In the genomic region with DNA sequence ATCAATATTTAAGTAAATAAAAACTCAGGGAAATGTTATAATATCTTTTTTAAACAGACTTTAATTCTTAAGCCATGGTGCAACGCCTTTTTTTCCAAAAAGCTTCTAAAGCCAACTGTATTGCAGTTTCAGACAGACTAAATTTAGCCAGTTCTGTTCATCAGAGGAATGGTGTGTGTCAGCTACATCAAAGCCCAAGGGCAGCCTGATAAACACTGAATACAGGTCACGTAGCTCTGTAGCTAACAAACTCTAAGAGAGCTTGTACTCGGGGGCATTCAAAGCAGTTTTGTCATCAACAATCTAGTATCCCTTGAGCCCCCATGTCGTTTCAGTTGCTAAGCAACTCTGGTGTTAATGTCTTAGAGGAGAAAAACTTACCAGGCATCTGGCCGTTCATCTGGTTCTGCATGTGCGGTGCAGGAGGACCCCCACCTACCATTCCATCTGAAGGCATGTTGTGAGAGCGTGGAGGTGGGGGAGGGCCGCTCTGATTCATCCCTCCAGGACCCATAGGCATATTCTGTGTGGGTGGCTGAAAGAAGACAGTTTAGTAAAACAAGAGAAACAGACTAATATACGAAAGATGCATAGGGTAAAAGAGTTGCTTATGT, we compare ENCODE assay signal across 17 cellular contexts. TPM values are rescaled to one million over a fixed set of nuclear protein-coding genes. Genes with fewer than 3 reads are reported as not detected.
DNase-seq lines count a peak whose midpoint lies in the region; ATAC-seq, FAIRE-seq and TF ChIP-seq lines count a peak whose summit lies in the region.
"Had no signal": no experiment of that assay in that cellular context is flagged by ENCODE, and none has a peak within 500 bp of the region (broad histone marks: within the 10 kb centered on the region; RNA-seq: fewer than 3 reads in every experiment).

No MANE protein-coding gene starts in this region.

- H3K4me3 ChIP-seq in astrocyte (ENCODE audit: insufficient read depth, low read depth, low read length) = no peak overlapping the region
- H3K4me3 ChIP-seq: GM12878 had no signal

- H4K20me1 ChIP-seq in astrocyte (ENCODE audit: insufficient read depth, low read length) = peaks cover 38% of the 10 kb centered on the region

- H3K79me2 ChIP-seq in astrocyte (ENCODE audit: insufficient read depth, low read length) = peaks cover 72% of the 10 kb centered on the region

- intact Hi-C loops in activated naive CD4-positive, alpha-beta T cell treated with anti-CD3 and anti-CD28 coated beads for 36 hours (cut with micrococcal nuclease) = no loop called here

- H3K27ac Mint-ChIP-seq in activated naive CD4-positive, alpha-beta T cell treated with anti-CD3 and anti-CD28 coated beads, Interleukin-2, amount 50 U/mL, for 24 hours = peak overlapping the region; percentile 74
- no peak overlapping the region for H3K27ac Mint-ChIP-seq in activated naive CD4-positive, alpha-beta T cell treated with anti-CD3 and anti-CD28 coated beads for 36 hours
- H3K27ac Mint-ChIP-seq in astrocyte (ENCODE audit: unreplicated experiment) (peak overlapping the region; percentile 79), osteocyte (ENCODE audit: unreplicated experiment) (peak overlapping the region; percentile 44)
- H3K27ac Mint-ChIP-seq: activated CD4-positive, alpha-beta memory T cell treated with anti-CD3 and anti-CD28 coated beads for 36 hours had no signal

- CTCF ChIA-PET in activated naive CD4-positive, alpha-beta T cell treated with anti-CD3 and anti-CD28 coated beads for 36 hours (lab: Charles Lee) = interaction anchor here (0.9 to 1.1 kb wide), 2 partner anchors 8 to 9 kb away, joined by 3 to 4 read pairs; no protein-coding TSS in a partner anchor

- H3K9me3 Mint-ChIP-seq in activated naive CD4-positive, alpha-beta T cell treated with anti-CD3 and anti-CD28 coated beads, Interleukin-2, amount 50 U/mL, for 24 hours = no peaks in the 10 kb centered on the region
- no peaks in the 10 kb centered on the region for H3K9me3 Mint-ChIP-seq in activated naive CD4-positive, alpha-beta T cell treated with anti-CD3 and anti-CD28 coated beads for 36 hours
- H3K9me3 Mint-ChIP-seq in astrocyte (ENCODE audit: unreplicated experiment) (no peaks in the 10 kb centered on the region), osteocyte (ENCODE audit: unreplicated experiment) (no peaks in the 10 kb centered on the region)
- H3K9me3 Mint-ChIP-seq: activated CD4-positive, alpha-beta memory T cell treated with anti-CD3 and anti-CD28 coated beads for 36 hours; immature natural killer cell had no signal

- peaks cover 20% of the 10 kb centered on the region for H3K36me3 Mint-ChIP-seq in activated naive CD4-positive, alpha-beta T cell treated with anti-CD3 and anti-CD28 coated beads, Interleukin-2, amount 50 U/mL, for 24 hours
- H3K36me3 Mint-ChIP-seq in activated naive CD4-positive, alpha-beta T cell treated with anti-CD3 and anti-CD28 coated beads for 36 hours (ENCODE audit: low read depth) = peaks cover 38% of the 10 kb centered on the region
- H3K36me3 Mint-ChIP-seq in astrocyte (ENCODE audit: low read depth, unreplicated experiment) (peaks cover 8% of the 10 kb centered on the region), osteocyte (ENCODE audit: unreplicated experiment) (peaks cover 43% of the 10 kb centered on the region)

- no peak overlapping the region for H3K4me3 Mint-ChIP-seq in activated naive CD4-positive, alpha-beta T cell treated with anti-CD3 and anti-CD28 coated beads, Interleukin-2, amount 50 U/mL, for 24 hours
- H3K4me3 Mint-ChIP-seq in activated naive CD4-positive, alpha-beta T cell treated with anti-CD3 and anti-CD28 coated beads for 36 hours = no peak overlapping the region
- H3K4me3 Mint-ChIP-seq in astrocyte (ENCODE audit: unreplicated experiment) (peak overlapping the region; percentile 4), osteocyte (ENCODE audit: unreplicated experiment) (no peak overlapping the region)
- H3K4me3 Mint-ChIP-seq: activated CD4-positive, alpha-beta memory T cell treated with anti-CD3 and anti-CD28 coated beads for 36 hours; immature natural killer cell had no signal

- no peaks in the 10 kb centered on the region for H3K27me3 ChIP-seq in astrocyte (ENCODE audit: insufficient read depth, low read length)
- H3K27me3 ChIP-seq: foreskin keratinocyte had no signal

- peaks cover 21% of the 10 kb centered on the region for H3K36me3 ChIP-seq in astrocyte (ENCODE audit: insufficient read depth, low read length)

- no peaks in the 10 kb centered on the region for H3K9me3 ChIP-seq in astrocyte (ENCODE audit: insufficient read depth, low read depth, low read length)

- H3K4me1 Mint-ChIP-seq in activated naive CD4-positive, alpha-beta T cell treated with anti-CD3 and anti-CD28 coated beads, Interleukin-2, amount 50 U/mL, for 24 hours = peaks cover 42% of the 10 kb centered on the region
- peaks cover 21% of the 10 kb centered on the region for H3K4me1 Mint-ChIP-seq in activated naive CD4-positive, alpha-beta T cell treated with anti-CD3 and anti-CD28 coated beads for 36 hours (ENCODE audit: low read depth)
- H3K4me1 Mint-ChIP-seq in astrocyte (ENCODE audit: low read depth, unreplicated experiment) (peaks cover 32% of the 10 kb centered on the region), osteocyte (ENCODE audit: unreplicated experiment) (peaks cover 14% of the 10 kb centered on the region)

- peak overlapping the region; percentile 1 for H3K9ac ChIP-seq in astrocyte (ENCODE audit: low read length)

- no peak overlapping the region for H2AFZ ChIP-seq in astrocyte (ENCODE audit: low read depth, low read length)

- no peak for TF ChIP-seq CTCF in astrocyte (IDR thresholded peaks at IDR 0.05; ENCODE audit: insufficient read depth, low read depth, low read length)
- no peak for TF ChIP-seq CTCF in osteocyte (IDR thresholded peaks at IDR 0.05)

- peak overlapping the region; percentile 64 for H3K4me2 ChIP-seq in astrocyte (ENCODE audit: low read length)

- peak overlapping the region; percentile 41 for H3K27ac ChIP-seq in astrocyte (ENCODE audit: low read depth, low read length)
- H3K27ac ChIP-seq: foreskin keratinocyte had no signal

- ATAC-seq in GM21360 (IDR thresholded peaks at IDR 0.05; ENCODE audit: unreplicated experiment) (no peak), HG02884 (IDR thresholded peaks at IDR 0.05; ENCODE audit: unreplicated experiment) (no peak)
- ATAC-seq: foreskin keratinocyte, GM12878 had no signal

- no peaks in the 10 kb centered on the region for H3K27me3 Mint-ChIP-seq in activated naive CD4-positive, alpha-beta T cell treated with anti-CD3 and anti-CD28 coated beads, Interleukin-2, amount 50 U/mL, for 24 hours
- H3K27me3 Mint-ChIP-seq in activated naive CD4-positive, alpha-beta T cell treated with anti-CD3 and anti-CD28 coated beads for 36 hours (ENCODE audit: low read depth) = no peaks in the 10 kb centered on the region
- no peaks in the 10 kb centered on the region for H3K27me3 Mint-ChIP-seq in astrocyte (ENCODE audit: low read depth, unreplicated experiment)
- no peaks in the 10 kb centered on the region for H3K27me3 Mint-ChIP-seq in osteocyte (ENCODE audit: unreplicated experiment)
- H3K27me3 Mint-ChIP-seq: activated CD4-positive, alpha-beta memory T cell treated with anti-CD3 and anti-CD28 coated beads for 36 hours had no signal

- no peak for DNase-seq in activated naive CD4-positive, alpha-beta T cell treated with anti-CD3 and anti-CD28 coated beads for 36 hours
- DNase-seq in astrocyte (ENCODE audit: low read depth) (peak; percentile 56), hepatic stellate cell (ENCODE audit: low spot score) (peak; percentile 1), osteocyte (ENCODE audit: extremely low spot score, unreplicated experiment) (no peak), OCI-M1 (lab: John Stamatoyannopoulos, UW) (no peak)
- DNase-seq: activated CD4-positive, alpha-beta memory T cell treated with anti-CD3 and anti-CD28 coated beads for 36 hours; COR-L47; foreskin keratinocyte; HCEC 1CT; immature natural killer cell; NCI-H2029 treated with DMSO at 0.1 percent for 48 hours; stimulated activated CD4-positive, alpha-beta T cell treated with anti-CD3 and anti-CD28 coated beads, Interleukin-12 subunit alpha, Interleukin-12 subunit beta, amount 100 ng/mL, for 4 hours; substantia nigra had no signal

- FAIRE-seq in astrocyte (lab: Jason Lieb, UNC) = no peak
- FAIRE-seq: GM12878 had no signal

- H3K4me1 ChIP-seq in astrocyte (ENCODE audit: insufficient read depth, low read length) = peaks cover 13% of the 10 kb centered on the region
- H3K4me1 ChIP-seq: foreskin keratinocyte had no signal

RNA-seq across cellular contexts. Expression of gene SS18, which starts 33.1 kb away (rescaled TPM):
- total RNA-seq in activated naive CD4-positive, alpha-beta T cell treated with anti-CD3 and anti-CD28 coated beads for 36 hours = 10 to 100 TPM; 42.2 to 42.9 TPM
- 113 and 120 TPM in 2 replicates for total RNA-seq in astrocyte
- total RNA-seq in osteocyte = 88.2 and 98.7 TPM in 2 replicates

Comparison
In these comparisons a context has a peak if more than half of its experiments do, and no peak if none do; other contexts are left out.
1. DNase-seq: peak in astrocyte (single experiment) and hepatic stellate cell (single experiment); none in activated naive CD4-positive, alpha-beta T cell treated with anti-CD3 and anti-CD28 coated beads for 36 hours (single experiment), osteocyte (single experiment) and OCI-M1 (single experiment).